In genomic region chrX:48141810-48142508, GRCh38 we compare ENCODE assay signal across 19 cellular contexts. TPM values are rescaled to one million over a fixed set of nuclear protein-coding genes. Genes with fewer than 3 reads are reported as not detected.
A peak's percentile ranks its signal among the peaks of the same experiment; 100 is the strongest.
DNase-seq lines count a peak whose midpoint lies in the region; ATAC-seq, FAIRE-seq and TF ChIP-seq lines count a peak whose summit lies in the region.
"Not testable (repeated sequence)": the region's sequence is repeated elsewhere in the genome, so short reads cannot be mapped to it uniquely, and the experiment has no call there.
"Had no signal": no experiment of that assay in that cellular context is flagged by ENCODE, and none has a peak within 500 bp of the region (broad histone marks: within the 10 kb centered on the region; RNA-seq: fewer than 3 reads in every experiment).

No MANE protein-coding gene starts in this region.

- not testable (repeated sequence) for H3K27me3 Mint-ChIP-seq in activated CD8-positive, alpha-beta T cell treated with anti-CD3 and anti-CD28 coated beads for 36 hours
- H3K27me3 Mint-ChIP-seq in stimulated activated naive B cell treated with anti-CD40 and anti-IgM and Interleukin-4, amounts not matched to agents 10 μg/mL and 1 μg/mL and 100 μg/mL, for 72 hours: peaks cover 0 to 15% of the 10 kb centered on the region in 2 donors

- DNase-seq in D721Med (ENCODE audit: insufficient read length, low spot score); activated CD8-positive, alpha-beta T cell treated with anti-CD3 and anti-CD28 coated beads for 36 hours; activated naive CD4-positive, alpha-beta T cell treated with anti-CD3 and anti-CD28 coated beads, Interleukin-2, amount 50 U/mL, for 72 hours (ENCODE audit: low spot score in 2 of 2); kidney; stimulated activated naive B cell treated with anti-CD40 and anti-IgM and Interleukin-4, amounts not matched to agents 10 μg/mL and 1 μg/mL and 100 μg/mL, for 72 hours: not testable (repeated sequence)

- intact Hi-C loops in activated CD8-positive, alpha-beta T cell treated with anti-CD3 and anti-CD28 coated beads for 36 hours (cut with micrococcal nuclease); kidney (cut with DNase I): not testable (repeated sequence)

- not testable (repeated sequence) for H3K27ac Mint-ChIP-seq in activated CD8-positive, alpha-beta T cell treated with anti-CD3 and anti-CD28 coated beads for 36 hours; activated naive CD4-positive, alpha-beta T cell treated with anti-CD3 and anti-CD28 coated beads, Interleukin-2, amount 50 U/mL, for 72 hours; stimulated activated naive B cell treated with anti-CD40 and anti-IgM and Interleukin-4, amounts not matched to agents 10 μg/mL and 1 μg/mL and 100 μg/mL, for 72 hours

- CTCF ChIA-PET in activated CD8-positive, alpha-beta T cell treated with anti-CD3 and anti-CD28 coated beads for 36 hours (lab: Charles Lee): not testable (repeated sequence)

- FAIRE-seq in A204.1 (lab: Jason Lieb, UNC) (peak; percentile 53), D721Med (lab: Jason Lieb, UNC) (peak; percentile 61), colon (lab: Jason Lieb, UNC) (peak; percentile 88), kidney (lab: Jason Lieb, UNC) (peak; percentile 67)

- not testable (repeated sequence) for H3K9ac ChIP-seq in kidney (ENCODE audit: low read length in 2 of 2)

- H3K4me3 ChIP-seq in kidney (ENCODE audit: low read length in 2 of 2): not testable (repeated sequence)

- H3K4me1 ChIP-seq in kidney (ENCODE audit: control insufficient read depth in 1 of 2, insufficient read depth in 1 of 2, low read depth in 1 of 2, low read length in 2 of 2): not testable (repeated sequence)

- TF ChIP-seq CTCF in D721Med (IDR thresholded peaks at IDR 0.05; ENCODE audit: insufficient read depth, missing control alignments); activated CD8-positive, alpha-beta T cell treated with anti-CD3 and anti-CD28 coated beads for 36 hours (IDR thresholded peaks at IDR 0.05); kidney (IDR thresholded peaks at IDR 0.05; ENCODE audit: borderline replicate concordance, extremely low read depth, insufficient read depth): not testable (repeated sequence)

- H3K4me1 Mint-ChIP-seq in activated CD8-positive, alpha-beta T cell treated with anti-CD3 and anti-CD28 coated beads for 36 hours (ENCODE audit: low read depth): peaks cover 15% of the 10 kb centered on the region
- not testable (repeated sequence) for H3K4me1 Mint-ChIP-seq in stimulated activated naive B cell treated with anti-CD40 and anti-IgM and Interleukin-4, amounts not matched to agents 10 μg/mL and 1 μg/mL and 100 μg/mL, for 72 hours

- not testable (repeated sequence) for H3K36me3 ChIP-seq in kidney (ENCODE audit: control insufficient read depth in 1 of 2, insufficient read depth in 2 of 2, low read length in 2 of 2)

- H3K27ac ChIP-seq in kidney (ENCODE audit: low read depth in 2 of 2, low read length in 2 of 2): not testable (repeated sequence)

- POLR2A ChIA-PET in activated CD8-positive, alpha-beta T cell treated with anti-CD3 and anti-CD28 coated beads for 36 hours (lab: Charles Lee): not testable (repeated sequence)

- H3K9me3 Mint-ChIP-seq in activated CD8-positive, alpha-beta T cell treated with anti-CD3 and anti-CD28 coated beads for 36 hours; activated naive CD4-positive, alpha-beta T cell treated with anti-CD3 and anti-CD28 coated beads, Interleukin-2, amount 50 U/mL, for 72 hours; stimulated activated naive B cell treated with anti-CD40 and anti-IgM and Interleukin-4, amounts not matched to agents 10 μg/mL and 1 μg/mL and 100 μg/mL, for 72 hours: not testable (repeated sequence)

- ATAC-seq in GM18868 (IDR thresholded peaks at IDR 0.05; ENCODE audit: unreplicated experiment): peak; percentile 50
- peak; percentile 67 for ATAC-seq in activated CD8-positive, alpha-beta T cell treated with anti-CD3 and anti-CD28 coated beads for 36 hours
- ATAC-seq in activated naive CD4-positive, alpha-beta T cell treated with anti-CD3 and anti-CD28 coated beads, Interleukin-2, amount 50 U/mL, for 72 hours: peak; percentile 64 to 68
- peak; percentile 50 to 53 for ATAC-seq in stimulated activated naive B cell treated with anti-CD40 and anti-IgM and Interleukin-4, amounts not matched to agents 10 μg/mL and 1 μg/mL and 100 μg/mL, for 72 hours (replicated peaks)

- not testable (repeated sequence) for H3K9me3 ChIP-seq in kidney (ENCODE audit: control insufficient read depth in 1 of 2, low read length in 2 of 2)

- H3K4me3 Mint-ChIP-seq in activated CD8-positive, alpha-beta T cell treated with anti-CD3 and anti-CD28 coated beads for 36 hours; stimulated activated naive B cell treated with anti-CD40 and anti-IgM and Interleukin-4, amounts not matched to agents 10 μg/mL and 1 μg/mL and 100 μg/mL, for 72 hours: not testable (repeated sequence)

- H3K36me3 Mint-ChIP-seq in activated CD8-positive, alpha-beta T cell treated with anti-CD3 and anti-CD28 coated beads for 36 hours (ENCODE audit: low read depth); activated naive CD4-positive, alpha-beta T cell treated with anti-CD3 and anti-CD28 coated beads, Interleukin-2, amount 50 U/mL, for 72 hours; stimulated activated naive B cell treated with anti-CD40 and anti-IgM and Interleukin-4, amounts not matched to agents 10 μg/mL and 1 μg/mL and 100 μg/mL, for 72 hours: not testable (repeated sequence)

RNA-seq across cellular contexts. Expression of gene SPACA5B, which starts 11.5 kb away (rescaled TPM):
- total RNA-seq in activated CD8-positive, alpha-beta T cell treated with anti-CD3 and anti-CD28 coated beads for 36 hours: not detected
- total RNA-seq in activated naive CD4-positive, alpha-beta T cell treated with anti-CD3 and anti-CD28 coated beads, Interleukin-2, amount 50 U/mL, for 72 hours: not detected
- not detected for total RNA-seq in kidney
- polyA plus RNA-seq in kidney (ENCODE audit: insufficient read depth, low read depth, low replicate concordance): not detected
- total RNA-seq: Caco-2; CD4-positive, alpha-beta memory T cell; GM23248; H9; HT-29; NCI-H460; PC-9; Right ventricle myocardium inferior; RPMI7951; SJCRH30 had no signal
- polyA plus RNA-seq: BJ; CD4-positive, alpha-beta memory T cell; GM23248 had no signal

RNA-seq across cellular contexts. Expression of gene SSX5, which starts 54.6 kb away (rescaled TPM):
- total RNA-seq in activated CD8-positive, alpha-beta T cell treated with anti-CD3 and anti-CD28 coated beads for 36 hours: not detected
- total RNA-seq in activated naive CD4-positive, alpha-beta T cell treated with anti-CD3 and anti-CD28 coated beads, Interleukin-2, amount 50 U/mL, for 72 hours: not detected
- not detected for total RNA-seq in kidney
- polyA plus RNA-seq in kidney (ENCODE audit: insufficient read depth, low read depth, low replicate concordance): not detected
- total RNA-seq: Caco-2; CD4-positive, alpha-beta memory T cell; GM23248; H9; HT-29; NCI-H460; PC-9; Right ventricle myocardium inferior; RPMI7951; SJCRH30 had no signal
- polyA plus RNA-seq: BJ; CD4-positive, alpha-beta memory T cell; GM23248 had no signal
